1 cellular context compared by ENCODE assay signal in the genomic region with DNA sequence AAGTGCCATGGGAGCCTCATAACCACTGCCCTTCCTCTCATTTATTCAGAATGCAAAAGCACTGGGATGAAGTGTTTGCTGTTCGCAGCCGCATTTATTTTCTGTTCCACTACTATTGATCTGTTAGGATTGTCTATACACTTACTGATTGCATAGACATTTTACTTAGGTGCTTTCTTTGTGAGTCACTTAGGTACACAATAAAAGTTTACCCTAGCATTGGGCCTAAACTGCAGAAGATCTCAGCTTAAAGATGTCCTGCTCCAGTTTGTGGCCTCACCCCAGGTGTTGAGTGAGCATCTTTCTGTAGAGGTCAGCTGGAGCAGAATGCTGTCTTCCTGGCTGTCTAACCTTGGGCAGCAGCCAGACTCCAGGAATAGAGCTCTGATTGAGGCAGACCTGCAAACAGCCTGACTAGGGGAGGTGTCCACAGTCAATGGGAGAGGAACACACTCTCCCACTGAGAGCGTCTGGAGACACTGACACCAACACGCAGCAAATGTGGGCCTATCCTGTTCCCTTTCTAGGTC.
TF ChIP-seq lines count a peak whose summit lies in the region.

No MANE protein-coding gene starts in this region.

TF ChIP-seq in HepG2, 621 proteins besides CTCF, POLR2A, EP300 and RAD21 (continued from another document and continues in another):
- TF ChIP-seq, protein P1, sequence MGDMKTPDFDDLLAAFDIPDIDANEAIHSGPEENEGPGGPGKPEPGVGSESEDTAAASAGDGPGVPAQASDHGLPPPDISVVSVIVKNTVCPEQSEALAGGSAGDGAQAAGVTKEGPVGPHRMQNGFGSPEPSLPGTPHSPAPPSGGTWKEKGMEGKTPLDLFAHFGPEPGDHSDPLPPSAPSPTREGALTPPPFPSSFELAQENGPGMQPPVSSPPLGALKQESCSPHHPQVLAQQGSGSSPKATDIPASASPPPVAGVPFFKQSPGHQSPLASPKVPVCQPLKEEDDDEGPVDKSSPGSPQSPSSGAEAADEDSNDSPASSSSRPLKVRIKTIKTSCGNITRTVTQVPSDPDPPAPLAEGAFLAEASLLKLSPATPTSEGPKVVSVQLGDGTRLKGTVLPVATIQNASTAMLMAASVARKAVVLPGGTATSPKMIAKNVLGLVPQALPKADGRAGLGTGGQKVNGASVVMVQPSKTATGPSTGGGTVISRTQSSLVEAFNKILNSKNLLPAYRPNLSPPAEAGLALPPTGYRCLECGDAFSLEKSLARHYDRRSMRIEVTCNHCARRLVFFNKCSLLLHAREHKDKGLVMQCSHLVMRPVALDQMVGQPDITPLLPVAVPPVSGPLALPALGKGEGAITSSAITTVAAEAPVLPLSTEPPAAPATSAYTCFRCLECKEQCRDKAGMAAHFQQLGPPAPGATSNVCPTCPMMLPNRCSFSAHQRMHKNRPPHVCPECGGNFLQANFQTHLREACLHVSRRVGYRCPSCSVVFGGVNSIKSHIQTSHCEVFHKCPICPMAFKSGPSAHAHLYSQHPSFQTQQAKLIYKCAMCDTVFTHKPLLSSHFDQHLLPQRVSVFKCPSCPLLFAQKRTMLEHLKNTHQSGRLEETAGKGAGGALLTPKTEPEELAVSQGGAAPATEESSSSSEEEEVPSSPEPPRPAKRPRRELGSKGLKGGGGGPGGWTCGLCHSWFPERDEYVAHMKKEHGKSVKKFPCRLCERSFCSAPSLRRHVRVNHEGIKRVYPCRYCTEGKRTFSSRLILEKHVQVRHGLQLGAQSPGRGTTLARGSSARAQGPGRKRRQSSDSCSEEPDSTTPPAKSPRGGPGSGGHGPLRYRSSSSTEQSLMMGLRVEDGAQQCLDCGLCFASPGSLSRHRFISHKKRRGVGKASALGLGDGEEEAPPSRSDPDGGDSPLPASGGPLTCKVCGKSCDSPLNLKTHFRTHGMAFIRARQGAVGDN (CRISPR knock-in tag; IDR thresholded peaks at IDR 0.05), result peak; percentile 14; the same call in 1 of the 2 replicates
- no peak for TF ChIP-seq FIP1L1 (IDR thresholded peaks at IDR 0.05; ENCODE audit: borderline replicate concordance, insufficient read depth, low read depth, low read length)
- TF ChIP-seq PAWR (CRISPR knock-in tag; IDR thresholded peaks at IDR 0.05; ENCODE audit: borderline replicate concordance), result no peak
- no peak for TF ChIP-seq HNRNPH1 (optimal IDR thresholded peaks at IDR 0.05; ENCODE audit: low read depth, low read length)
- no peak for TF ChIP-seq ZNF704 (CRISPR knock-in tag; IDR thresholded peaks at IDR 0.05; ENCODE audit: borderline replicate concordance)
- peak; percentile 61; the same call in 1 of the 2 replicates for TF ChIP-seq ZNF3 (CRISPR knock-in tag; IDR thresholded peaks at IDR 0.05)
- no peak for TF ChIP-seq RFXAP (CRISPR knock-in tag; IDR thresholded peaks at IDR 0.05; ENCODE audit: borderline replicate concordance)
- no peak for TF ChIP-seq HNRNPK (IDR thresholded peaks at IDR 0.05; ENCODE audit: low read depth, low read length, poor library complexity, severe bottlenecking)
- TF ChIP-seq CHD4 (IDR thresholded peaks at IDR 0.05; ENCODE audit: borderline replicate concordance, low read length), result no peak
- TF ChIP-seq ZBTB20 (CRISPR knock-in tag; IDR thresholded peaks at IDR 0.05; ENCODE audit: borderline replicate concordance, low read depth), result peak; percentile 44; the same call in 1 of the 2 replicates
- no peak for TF ChIP-seq DMAP1 (CRISPR knock-in tag; IDR thresholded peaks at IDR 0.05)
- no peak for TF ChIP-seq WIZ (CRISPR knock-in tag; IDR thresholded peaks at IDR 0.05)
- TF ChIP-seq ZNF790 (CRISPR knock-in tag; IDR thresholded peaks at IDR 0.05; ENCODE audit: borderline replicate concordance), result no peak
- no peak for TF ChIP-seq NFE2 (CRISPR knock-in tag; IDR thresholded peaks at IDR 0.05)
- TF ChIP-seq ZNF263 (CRISPR knock-in tag; IDR thresholded peaks at IDR 0.05), result peak; percentile 20; the same call in 1 of the 2 replicates
- TF ChIP-seq ZNF12 (CRISPR knock-in tag; IDR thresholded peaks at IDR 0.05), result peak; percentile 69; the same call in 1 of the 2 replicates
- TF ChIP-seq ARHGAP35 (CRISPR knock-in tag; IDR thresholded peaks at IDR 0.05; ENCODE audit: borderline replicate concordance), result no peak
- TF ChIP-seq FOXC1 (CRISPR knock-in tag; IDR thresholded peaks at IDR 0.05; ENCODE audit: borderline replicate concordance), result 0 out of 2 replicates have a peak, but pooled peaks have one; percentile 53
- TF ChIP-seq ZFP1 (CRISPR knock-in tag; IDR thresholded peaks at IDR 0.05), result 0 out of 2 replicates have a peak, but pooled peaks have one; percentile 49
- no peak for TF ChIP-seq ZNF280B (CRISPR knock-in tag; IDR thresholded peaks at IDR 0.05; ENCODE audit: borderline replicate concordance)
- TF ChIP-seq, protein P2, sequence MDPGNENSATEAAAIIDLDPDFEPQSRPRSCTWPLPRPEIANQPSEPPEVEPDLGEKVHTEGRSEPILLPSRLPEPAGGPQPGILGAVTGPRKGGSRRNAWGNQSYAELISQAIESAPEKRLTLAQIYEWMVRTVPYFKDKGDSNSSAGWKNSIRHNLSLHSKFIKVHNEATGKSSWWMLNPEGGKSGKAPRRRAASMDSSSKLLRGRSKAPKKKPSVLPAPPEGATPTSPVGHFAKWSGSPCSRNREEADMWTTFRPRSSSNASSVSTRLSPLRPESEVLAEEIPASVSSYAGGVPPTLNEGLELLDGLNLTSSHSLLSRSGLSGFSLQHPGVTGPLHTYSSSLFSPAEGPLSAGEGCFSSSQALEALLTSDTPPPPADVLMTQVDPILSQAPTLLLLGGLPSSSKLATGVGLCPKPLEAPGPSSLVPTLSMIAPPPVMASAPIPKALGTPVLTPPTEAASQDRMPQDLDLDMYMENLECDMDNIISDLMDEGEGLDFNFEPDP (CRISPR knock-in tag; conservative IDR thresholded peaks at IDR 0.05), result no peak
- no peak for TF ChIP-seq TEF (CRISPR knock-in tag; IDR thresholded peaks at IDR 0.05)
- TF ChIP-seq ZNF34 (CRISPR knock-in tag; IDR thresholded peaks at IDR 0.05; ENCODE audit: borderline replicate concordance), result no peak
- no peak for TF ChIP-seq CHCHD3 (CRISPR knock-in tag; IDR thresholded peaks at IDR 0.05)
- no peak for TF ChIP-seq ZNF496 (CRISPR knock-in tag; IDR thresholded peaks at IDR 0.05; ENCODE audit: insufficient replicate concordance)
- TF ChIP-seq ZNF572 (CRISPR knock-in tag; IDR thresholded peaks at IDR 0.05), result no peak
- no peak for TF ChIP-seq RBM22 (optimal IDR thresholded peaks at IDR 0.05; ENCODE audit: low read length)
- no peak for TF ChIP-seq THYN1 (CRISPR knock-in tag; IDR thresholded peaks at IDR 0.05; ENCODE audit: borderline replicate concordance, low read depth)
- no peak for TF ChIP-seq RFXANK (CRISPR knock-in tag; IDR thresholded peaks at IDR 0.05)
- peak; percentile 76 for TF ChIP-seq PPARG (CRISPR knock-in tag; conservative IDR thresholded peaks at IDR 0.05)
- TF ChIP-seq PBX2 (CRISPR knock-in tag; IDR thresholded peaks at IDR 0.05), result no peak
- TF ChIP-seq ZNF616 (CRISPR knock-in tag; IDR thresholded peaks at IDR 0.05; ENCODE audit: low read depth), result no peak
- peak; percentile 40; the same call in 1 of the 2 replicates for TF ChIP-seq IRF2 (CRISPR knock-in tag; IDR thresholded peaks at IDR 0.05)
- TF ChIP-seq ZNF329 (CRISPR knock-in tag; IDR thresholded peaks at IDR 0.05; ENCODE audit: low read depth), result no peak
- TF ChIP-seq NFYB (CRISPR knock-in tag; IDR thresholded peaks at IDR 0.05), result no peak
- no peak for TF ChIP-seq PCBP2 (optimal IDR thresholded peaks at IDR 0.05; ENCODE audit: low read depth, low read length, poor library complexity, severe bottlenecking)
- TF ChIP-seq SPEN (CRISPR knock-in tag; IDR thresholded peaks at IDR 0.05; ENCODE audit: low read depth), result no peak
- TF ChIP-seq ZNF605 (CRISPR knock-in tag; IDR thresholded peaks at IDR 0.05), result peak; percentile 37; the same call in 1 of the 2 replicates
- TF ChIP-seq KIAA2018 (CRISPR knock-in tag; IDR thresholded peaks at IDR 0.05; ENCODE audit: borderline replicate concordance), result no peak
- no peak for TF ChIP-seq ZNF761 (CRISPR knock-in tag; conservative IDR thresholded peaks at IDR 0.05)
- TF ChIP-seq ZFAT (CRISPR knock-in tag; conservative IDR thresholded peaks at IDR 0.05), result no peak
- no peak for TF ChIP-seq ZNF569 (CRISPR knock-in tag; IDR thresholded peaks at IDR 0.05; ENCODE audit: borderline replicate concordance)
- no peak for TF ChIP-seq ZNF672 (CRISPR knock-in tag; IDR thresholded peaks at IDR 0.05)
- TF ChIP-seq ZFP62 (CRISPR knock-in tag; IDR thresholded peaks at IDR 0.05), result no peak
- no peak for TF ChIP-seq SCMH1 (CRISPR knock-in tag; IDR thresholded peaks at IDR 0.05; ENCODE audit: borderline replicate concordance)
- TF ChIP-seq IKZF4 (CRISPR knock-in tag; IDR thresholded peaks at IDR 0.05; ENCODE audit: borderline replicate concordance, low read depth, not compliant biosample characterization), result no peak
- no peak for TF ChIP-seq MYNN (CRISPR knock-in tag; IDR thresholded peaks at IDR 0.05; ENCODE audit: low read depth)
